ENCODE assay signal across 8 cellular contexts in genomic region chr5:141326088-141326854, GRCh38. TPM values are rescaled to one million over a fixed set of nuclear protein-coding genes. Genes with fewer than 3 reads are reported as not detected.
DNase-seq lines count a peak whose midpoint lies in the region; ATAC-seq and TF ChIP-seq lines count a peak whose summit lies in the region.

No MANE protein-coding gene starts in this region.

- no peak overlapping the region for H3K18ac ChIP-seq in neuronal stem cell (ENCODE audit: low read length)

- H2BK120ac ChIP-seq in neuronal stem cell (ENCODE audit: low read depth, low read length): no peak overlapping the region

- peak overlapping the region; percentile 36 for H2AFZ ChIP-seq in neuronal stem cell (ENCODE audit: low read length)

- H3K36me3 ChIP-seq in neuronal stem cell (replicated peaks in 1 of 2; ENCODE audit: control insufficient read depth in 2 of 2, insufficient read depth in 2 of 2, low read length in 2 of 2): no peaks in the 10 kb centered on the region

- no peaks in the 10 kb centered on the region for H3K79me1 ChIP-seq in neuronal stem cell (ENCODE audit: low read depth, low read length)

- H3K23ac ChIP-seq in neuronal stem cell (ENCODE audit: low read depth, low read length, poor library complexity): no peak overlapping the region

- no peak overlapping the region for H3K14ac ChIP-seq in neuronal stem cell (ENCODE audit: low read length)

- H3K4me1 ChIP-seq in neuronal stem cell (ENCODE audit: control insufficient read depth in 2 of 2, insufficient read depth in 1 of 2, low read depth in 1 of 2, low read length in 2 of 2): no peaks in the 10 kb centered on the region

- H4K8ac ChIP-seq in neuronal stem cell (ENCODE audit: low read depth, low read length): no peak overlapping the region

- H3K27me3 ChIP-seq in neuronal stem cell (ENCODE audit: control insufficient read depth in 3 of 3, insufficient read depth in 3 of 3, low read depth in 1 of 3, low read length in 3 of 3): no peaks in the 10 kb centered on the region

- no peak overlapping the region for H2BK5ac ChIP-seq in neuronal stem cell (ENCODE audit: low read length)

- WGBS in neuronal stem cell (ENCODE audit: extremely low coverage in 2 of 2, insufficient read length in 2 of 2, insufficient replicate concordance in 1 of 2), 2 donors: no CpG with 5 or more reads among the region's 27 CpGs

- H2BK15ac ChIP-seq in neuronal stem cell (ENCODE audit: low read length): no peak overlapping the region

- H3K4me2 ChIP-seq in neuronal stem cell (ENCODE audit: insufficient read depth, low read length, poor library complexity, severe bottlenecking): no peak overlapping the region

- H3K9ac ChIP-seq in neuronal stem cell (ENCODE audit: low read depth, low read length, poor library complexity): no peak overlapping the region

- DNase-seq in NOMO-1 treated with dmso at 0.1 percent for 144 hours (lab: John Stamatoyannopoulos, UW; ENCODE audit: unreplicated experiment) (peak; percentile 8), activated T-helper 1 cell treated with Interleukin-2 at 50 U/mL for 16 hours (ENCODE audit: low read depth) (peak; percentile 43), fibroblast of mammary gland (ENCODE audit: low read depth) (peak; percentile 71), neuronal stem cell (ENCODE audit: low spot score) (no peak), stromal cell of bone marrow (ENCODE audit: low read depth) (peak; percentile 62), NCI-H1105 treated with DMSO at 0.1 percent for 48 hours (lab: John Stamatoyannopoulos, UW) (no peak)

- no peak overlapping the region for H4K91ac ChIP-seq in neuronal stem cell (ENCODE audit: low read depth, low read length, poor library complexity)

- no peak overlapping the region for H3K4ac ChIP-seq in neuronal stem cell (ENCODE audit: low read length)

- TF ChIP-seq CTCF in GM12875 (IDR thresholded peaks at IDR 0.05; ENCODE audit: borderline replicate concordance, insufficient read depth, low read depth, low read length) (peak; percentile 58; the same call in 1 of the 2 replicates), fibroblast of mammary gland (conservative IDR thresholded peaks at IDR 0.05; ENCODE audit: control insufficient read depth, insufficient read depth, low read depth, low read length) (peak; percentile 78)

- H3K4me3 ChIP-seq in GM12875 (ENCODE audit: low read depth, low read length) (no peak overlapping the region), fibroblast of mammary gland (ENCODE audit: control insufficient read depth, low read depth, low read length) (peak overlapping the region; percentile 47), neuronal stem cell (ENCODE audit: low read length in 2 of 2) (no peak overlapping the region)

- H2AK5ac ChIP-seq in neuronal stem cell (ENCODE audit: low read depth, low read length): no peak overlapping the region

- ATAC-seq in HG02885 (IDR thresholded peaks at IDR 0.05; ENCODE audit: poor library complexity, unreplicated experiment): peak; percentile 68

- no peak overlapping the region for H3K27ac ChIP-seq in neuronal stem cell (replicated peaks; ENCODE audit: low read length)

- H3K9me3 ChIP-seq in neuronal stem cell (replicated peaks in 1 of 2; ENCODE audit: control insufficient read depth in 2 of 2, insufficient read depth in 1 of 2, low read depth in 1 of 2, low read length in 2 of 2): peaks cover 21 to 26% of the 10 kb centered on the region in 2 donors

- no peak overlapping the region for H2BK12ac ChIP-seq in neuronal stem cell (ENCODE audit: low read length)

RNA-seq across cellular contexts. Expression of gene PCDHGA1, which starts 4.0 kb away (rescaled TPM):
- polyA plus RNA-seq in neuronal stem cell (2013, experiment 1 of 2): 0.50 TPM
- 0.64 TPM for polyA plus RNA-seq in neuronal stem cell (2013, experiment 2 of 2)

RNA-seq across cellular contexts. Expression of gene TAF7, which starts 5.7 kb away (rescaled TPM):
- polyA plus RNA-seq in neuronal stem cell (2013, experiment 1 of 2): 142 TPM
- 139 TPM for polyA plus RNA-seq in neuronal stem cell (2013, experiment 2 of 2)

RNA-seq across cellular contexts. Expression of gene PCDHGA2, which starts 12.3 kb away (rescaled TPM):
- 0.17 TPM for polyA plus RNA-seq in neuronal stem cell (2013, experiment 1 of 2)
- polyA plus RNA-seq in neuronal stem cell (2013, experiment 2 of 2): 0.14 TPM

RNA-seq across cellular contexts. Expression of gene PCDHGA3, which starts 17.4 kb away (rescaled TPM):
- polyA plus RNA-seq in neuronal stem cell (2013, experiment 1 of 2): 0.04 TPM
- 0.06 TPM for polyA plus RNA-seq in neuronal stem cell (2013, experiment 2 of 2)

RNA-seq across cellular contexts. Expression of gene SLC25A2, which starts 22.4 kb away (rescaled TPM):
- polyA plus RNA-seq in neuronal stem cell (2013, experiment 1 of 2): not detected
- 0.03 TPM for polyA plus RNA-seq in neuronal stem cell (2013, experiment 2 of 2)

Comparison
In these comparisons a context has a peak if more than half of its experiments do, and no peak if none do; other contexts are left out.
1. DNase-seq: peak in NOMO-1 treated with dmso at 0.1 percent for 144 hours (single experiment), activated T-helper 1 cell treated with Interleukin-2 at 50 U/mL for 16 hours (single experiment), fibroblast of mammary gland (single experiment) and stromal cell of bone marrow (single experiment); none in neuronal stem cell (single experiment) and NCI-H1105 treated with DMSO at 0.1 percent for 48 hours (single experiment).